In the genomic region with DNA sequence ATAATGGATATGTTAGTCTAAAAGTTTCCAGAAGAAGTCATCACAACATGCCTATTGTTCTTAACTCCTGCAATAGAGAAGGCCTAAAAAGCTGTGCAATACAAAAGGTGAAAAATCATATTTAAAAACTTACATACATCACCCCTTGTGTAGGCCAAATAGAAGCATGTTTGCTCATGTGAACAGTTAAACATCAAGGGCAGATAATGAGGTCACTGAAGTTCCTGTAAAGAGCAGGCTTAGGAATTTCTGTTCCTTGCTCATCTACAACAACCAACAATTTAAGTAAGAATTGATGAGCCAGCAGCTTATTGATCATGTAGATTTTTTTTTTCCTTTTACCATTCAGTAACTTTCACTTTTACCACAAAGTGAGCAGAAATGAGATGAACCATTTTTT, we compare ENCODE assay signal across 1 cellular context.
TF ChIP-seq lines count a peak whose summit lies in the region.

No MANE protein-coding gene starts in this region.

TF ChIP-seq in HepG2, 621 proteins besides CTCF, POLR2A, EP300 and RAD21 (continued from another document and continues in another):
- TF ChIP-seq, protein P1, sequence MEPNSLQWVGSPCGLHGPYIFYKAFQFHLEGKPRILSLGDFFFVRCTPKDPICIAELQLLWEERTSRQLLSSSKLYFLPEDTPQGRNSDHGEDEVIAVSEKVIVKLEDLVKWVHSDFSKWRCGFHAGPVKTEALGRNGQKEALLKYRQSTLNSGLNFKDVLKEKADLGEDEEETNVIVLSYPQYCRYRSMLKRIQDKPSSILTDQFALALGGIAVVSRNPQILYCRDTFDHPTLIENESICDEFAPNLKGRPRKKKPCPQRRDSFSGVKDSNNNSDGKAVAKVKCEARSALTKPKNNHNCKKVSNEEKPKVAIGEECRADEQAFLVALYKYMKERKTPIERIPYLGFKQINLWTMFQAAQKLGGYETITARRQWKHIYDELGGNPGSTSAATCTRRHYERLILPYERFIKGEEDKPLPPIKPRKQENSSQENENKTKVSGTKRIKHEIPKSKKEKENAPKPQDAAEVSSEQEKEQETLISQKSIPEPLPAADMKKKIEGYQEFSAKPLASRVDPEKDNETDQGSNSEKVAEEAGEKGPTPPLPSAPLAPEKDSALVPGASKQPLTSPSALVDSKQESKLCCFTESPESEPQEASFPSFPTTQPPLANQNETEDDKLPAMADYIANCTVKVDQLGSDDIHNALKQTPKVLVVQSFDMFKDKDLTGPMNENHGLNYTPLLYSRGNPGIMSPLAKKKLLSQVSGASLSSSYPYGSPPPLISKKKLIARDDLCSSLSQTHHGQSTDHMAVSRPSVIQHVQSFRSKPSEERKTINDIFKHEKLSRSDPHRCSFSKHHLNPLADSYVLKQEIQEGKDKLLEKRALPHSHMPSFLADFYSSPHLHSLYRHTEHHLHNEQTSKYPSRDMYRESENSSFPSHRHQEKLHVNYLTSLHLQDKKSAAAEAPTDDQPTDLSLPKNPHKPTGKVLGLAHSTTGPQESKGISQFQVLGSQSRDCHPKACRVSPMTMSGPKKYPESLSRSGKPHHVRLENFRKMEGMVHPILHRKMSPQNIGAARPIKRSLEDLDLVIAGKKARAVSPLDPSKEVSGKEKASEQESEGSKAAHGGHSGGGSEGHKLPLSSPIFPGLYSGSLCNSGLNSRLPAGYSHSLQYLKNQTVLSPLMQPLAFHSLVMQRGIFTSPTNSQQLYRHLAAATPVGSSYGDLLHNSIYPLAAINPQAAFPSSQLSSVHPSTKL (CRISPR knock-in tag; IDR thresholded peaks at IDR 0.05), result peak; percentile 89
- TF ChIP-seq FOXJ3 (CRISPR knock-in tag; IDR thresholded peaks at IDR 0.05; ENCODE audit: borderline replicate concordance) (peak; percentile 41; the same call in 1 of the 2 replicates), ZSCAN21 (CRISPR knock-in tag; IDR thresholded peaks at IDR 0.05; ENCODE audit: borderline replicate concordance) (no peak), ZNF660 (CRISPR knock-in tag; IDR thresholded peaks at IDR 0.05; ENCODE audit: borderline replicate concordance, low read depth) (no peak), PHF8 (CRISPR knock-in tag; IDR thresholded peaks at IDR 0.05) (no peak), ZNF766 (CRISPR knock-in tag; IDR thresholded peaks at IDR 0.05; ENCODE audit: borderline replicate concordance) (no peak), ZNF772 (CRISPR knock-in tag; IDR thresholded peaks at IDR 0.05) (no peak), MTF2 (CRISPR knock-in tag; IDR thresholded peaks at IDR 0.05; ENCODE audit: borderline replicate concordance) (no peak), SIX4 (CRISPR knock-in tag; IDR thresholded peaks at IDR 0.05) (no peak), ZNF761 (CRISPR knock-in tag; conservative IDR thresholded peaks at IDR 0.05) (no peak), ELF1 (CRISPR knock-in tag; IDR thresholded peaks at IDR 0.05) (no peak), ZNF841 (CRISPR knock-in tag; IDR thresholded peaks at IDR 0.05; ENCODE audit: borderline replicate concordance) (no peak), ZZZ3 (CRISPR knock-in tag; IDR thresholded peaks at IDR 0.05; ENCODE audit: borderline replicate concordance) (no peak), NFRKB (IDR thresholded peaks at IDR 0.05) (no peak), GFI1 (CRISPR knock-in tag; IDR thresholded peaks at IDR 0.05; ENCODE audit: borderline replicate concordance) (peak; percentile 36; the same call in 1 of the 2 replicates), RXRA (CRISPR knock-in tag; IDR thresholded peaks at IDR 0.05) (no peak), SSRP1 (CRISPR knock-in tag; IDR thresholded peaks at IDR 0.05) (no peak), ZNF33A (CRISPR knock-in tag; IDR thresholded peaks at IDR 0.05; ENCODE audit: borderline replicate concordance) (no peak), FOXM1 (CRISPR knock-in tag; IDR thresholded peaks at IDR 0.05) (no peak), HOXA3 (CRISPR knock-in tag; IDR thresholded peaks at IDR 0.05) (no peak), CBX2 (IDR thresholded peaks at IDR 0.05; ENCODE audit: low read depth, low read length) (no peak), CBX2 (CRISPR knock-in tag; IDR thresholded peaks at IDR 0.05; ENCODE audit: low read depth) (no peak), SIN3B (IDR thresholded peaks at IDR 0.05; ENCODE audit: low read length) (no peak), ZNF12 (CRISPR knock-in tag; IDR thresholded peaks at IDR 0.05) (no peak), NR2F1 (CRISPR knock-in tag; IDR thresholded peaks at IDR 0.05) (0 out of 4 replicates have a peak, but pooled peaks of 1 of the 2 experiments have one; percentile 18), TARDBP (CRISPR knock-in tag; IDR thresholded peaks at IDR 0.05) (peak; percentile 54; the same call in 1 of the 2 replicates), SRF (IDR thresholded peaks at IDR 0.05; ENCODE audit: low read depth, low read length) (no peak)
- TF ChIP-seq, protein P2, sequence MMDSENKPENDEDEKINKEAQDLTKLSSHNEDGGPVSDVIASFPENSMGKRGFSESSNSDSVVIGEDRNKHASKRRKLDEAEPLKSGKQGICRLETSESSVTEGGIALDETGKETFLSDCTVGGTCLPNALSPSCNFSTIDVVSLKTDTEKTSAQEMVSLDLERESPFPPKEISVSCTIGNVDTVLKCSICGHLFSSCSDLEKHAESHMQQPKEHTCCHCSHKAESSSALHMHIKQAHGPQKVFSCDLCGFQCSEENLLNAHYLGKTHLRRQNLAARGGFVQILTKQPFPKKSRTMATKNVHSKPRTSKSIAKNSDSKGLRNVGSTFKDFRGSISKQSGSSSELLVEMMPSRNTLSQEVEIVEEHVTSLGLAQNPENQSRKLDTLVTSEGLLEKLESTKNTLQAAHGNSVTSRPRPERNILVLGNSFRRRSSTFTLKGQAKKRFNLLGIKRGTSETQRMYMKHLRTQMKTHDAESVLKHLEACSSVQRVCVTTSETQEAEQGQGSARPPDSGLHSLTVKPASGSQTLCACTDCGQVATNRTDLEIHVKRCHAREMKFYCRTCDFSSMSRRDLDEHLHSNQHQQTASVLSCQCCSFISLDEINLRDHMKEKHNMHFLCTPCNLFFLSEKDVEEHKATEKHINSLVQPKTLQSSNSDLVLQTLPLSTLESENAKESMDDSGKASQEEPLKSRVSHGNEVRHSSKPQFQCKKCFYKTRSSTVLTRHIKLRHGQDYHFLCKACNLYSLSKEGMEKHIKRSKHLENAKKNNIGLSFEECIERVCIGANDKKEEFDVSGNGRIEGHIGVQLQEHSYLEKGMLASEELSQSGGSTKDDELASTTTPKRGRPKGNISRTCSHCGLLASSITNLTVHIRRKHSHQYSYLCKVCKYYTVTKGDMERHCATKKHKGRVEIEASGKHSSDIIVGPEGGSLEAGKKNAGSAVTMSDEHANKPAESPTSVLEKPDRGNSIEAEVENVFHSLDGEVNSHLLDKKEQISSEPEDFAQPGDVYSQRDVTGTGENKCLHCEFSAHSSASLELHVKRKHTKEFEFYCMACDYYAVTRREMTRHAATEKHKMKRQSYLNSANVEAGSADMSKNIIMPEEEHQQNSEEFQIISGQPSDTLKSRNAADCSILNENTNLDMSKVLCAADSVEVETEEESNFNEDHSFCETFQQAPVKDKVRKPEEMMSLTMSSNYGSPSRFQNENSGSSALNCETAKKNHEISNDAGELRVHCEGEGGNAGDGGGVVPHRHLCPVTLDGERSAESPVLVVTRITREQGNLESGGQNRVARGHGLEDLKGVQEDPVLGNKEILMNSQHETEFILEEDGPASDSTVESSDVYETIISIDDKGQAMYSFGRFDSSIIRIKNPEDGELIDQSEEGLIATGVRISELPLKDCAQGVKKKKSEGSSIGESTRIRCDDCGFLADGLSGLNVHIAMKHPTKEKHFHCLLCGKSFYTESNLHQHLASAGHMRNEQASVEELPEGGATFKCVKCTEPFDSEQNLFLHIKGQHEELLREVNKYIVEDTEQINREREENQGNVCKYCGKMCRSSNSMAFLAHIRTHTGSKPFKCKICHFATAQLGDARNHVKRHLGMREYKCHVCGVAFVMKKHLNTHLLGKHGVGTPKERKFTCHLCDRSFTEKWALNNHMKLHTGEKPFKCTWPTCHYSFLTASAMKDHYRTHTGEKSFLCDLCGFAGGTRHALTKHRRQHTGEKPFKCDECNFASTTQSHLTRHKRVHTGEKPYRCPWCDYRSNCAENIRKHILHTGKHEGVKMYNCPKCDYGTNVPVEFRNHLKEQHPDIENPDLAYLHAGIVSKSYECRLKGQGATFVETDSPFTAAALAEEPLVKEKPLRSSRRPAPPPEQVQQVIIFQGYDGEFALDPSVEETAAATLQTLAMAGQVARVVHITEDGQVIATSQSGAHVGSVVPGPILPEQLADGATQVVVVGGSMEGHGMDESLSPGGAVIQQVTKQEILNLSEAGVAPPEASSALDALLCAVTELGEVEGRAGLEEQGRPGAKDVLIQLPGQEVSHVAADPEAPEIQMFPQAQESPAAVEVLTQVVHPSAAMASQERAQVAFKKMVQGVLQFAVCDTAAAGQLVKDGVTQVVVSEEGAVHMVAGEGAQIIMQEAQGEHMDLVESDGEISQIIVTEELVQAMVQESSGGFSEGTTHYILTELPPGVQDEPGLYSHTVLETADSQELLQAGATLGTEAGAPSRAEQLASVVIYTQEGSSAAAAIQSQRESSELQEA (CRISPR knock-in tag; IDR thresholded peaks at IDR 0.05; ENCODE audit: not compliant biosample characterization), result no peak
- TF ChIP-seq, protein P3, sequence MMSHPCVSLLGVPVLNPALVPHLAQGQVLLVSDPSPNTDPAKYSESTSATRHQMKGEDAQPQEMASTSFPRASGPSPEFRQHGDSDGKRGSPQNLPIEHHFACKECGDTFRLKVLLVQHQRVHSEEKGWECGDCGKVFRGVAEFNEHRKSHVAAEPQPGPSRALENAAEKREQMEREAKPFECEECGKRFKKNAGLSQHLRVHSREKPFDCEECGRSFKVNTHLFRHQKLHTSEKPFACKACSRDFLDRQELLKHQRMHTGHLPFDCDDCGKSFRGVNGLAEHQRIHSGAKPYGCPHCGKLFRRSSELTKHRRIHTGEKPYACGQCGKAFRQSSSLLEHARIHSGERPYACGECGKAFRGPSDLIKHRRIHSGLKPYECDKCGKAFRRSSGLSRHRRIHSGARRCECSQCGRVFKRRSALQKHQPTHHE (CRISPR knock-in tag; IDR thresholded peaks at IDR 0.05; ENCODE audit: borderline replicate concordance), result no peak
- TF ChIP-seq, protein P4, sequence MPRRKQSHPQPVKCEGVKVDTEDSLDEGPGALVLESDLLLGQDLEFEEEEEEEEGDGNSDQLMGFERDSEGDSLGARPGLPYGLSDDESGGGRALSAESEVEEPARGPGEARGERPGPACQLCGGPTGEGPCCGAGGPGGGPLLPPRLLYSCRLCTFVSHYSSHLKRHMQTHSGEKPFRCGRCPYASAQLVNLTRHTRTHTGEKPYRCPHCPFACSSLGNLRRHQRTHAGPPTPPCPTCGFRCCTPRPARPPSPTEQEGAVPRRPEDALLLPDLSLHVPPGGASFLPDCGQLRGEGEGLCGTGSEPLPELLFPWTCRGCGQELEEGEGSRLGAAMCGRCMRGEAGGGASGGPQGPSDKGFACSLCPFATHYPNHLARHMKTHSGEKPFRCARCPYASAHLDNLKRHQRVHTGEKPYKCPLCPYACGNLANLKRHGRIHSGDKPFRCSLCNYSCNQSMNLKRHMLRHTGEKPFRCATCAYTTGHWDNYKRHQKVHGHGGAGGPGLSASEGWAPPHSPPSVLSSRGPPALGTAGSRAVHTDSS (CRISPR knock-in tag; conservative IDR thresholded peaks at IDR 0.05), result no peak
- TF ChIP-seq, protein P5, sequence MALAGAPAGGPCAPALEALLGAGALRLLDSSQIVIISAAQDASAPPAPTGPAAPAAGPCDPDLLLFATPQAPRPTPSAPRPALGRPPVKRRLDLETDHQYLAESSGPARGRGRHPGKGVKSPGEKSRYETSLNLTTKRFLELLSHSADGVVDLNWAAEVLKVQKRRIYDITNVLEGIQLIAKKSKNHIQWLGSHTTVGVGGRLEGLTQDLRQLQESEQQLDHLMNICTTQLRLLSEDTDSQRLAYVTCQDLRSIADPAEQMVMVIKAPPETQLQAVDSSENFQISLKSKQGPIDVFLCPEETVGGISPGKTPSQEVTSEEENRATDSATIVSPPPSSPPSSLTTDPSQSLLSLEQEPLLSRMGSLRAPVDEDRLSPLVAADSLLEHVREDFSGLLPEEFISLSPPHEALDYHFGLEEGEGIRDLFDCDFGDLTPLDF (CRISPR knock-in tag; IDR thresholded peaks at IDR 0.05), result no peak
- TF ChIP-seq, protein P6, sequence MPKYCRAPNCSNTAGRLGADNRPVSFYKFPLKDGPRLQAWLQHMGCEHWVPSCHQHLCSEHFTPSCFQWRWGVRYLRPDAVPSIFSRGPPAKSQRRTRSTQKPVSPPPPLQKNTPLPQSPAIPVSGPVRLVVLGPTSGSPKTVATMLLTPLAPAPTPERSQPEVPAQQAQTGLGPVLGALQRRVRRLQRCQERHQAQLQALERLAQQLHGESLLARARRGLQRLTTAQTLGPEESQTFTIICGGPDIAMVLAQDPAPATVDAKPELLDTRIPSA (CRISPR knock-in tag; IDR thresholded peaks at IDR 0.05; ENCODE audit: borderline replicate concordance), result no peak
- TF ChIP-seq, protein P7, sequence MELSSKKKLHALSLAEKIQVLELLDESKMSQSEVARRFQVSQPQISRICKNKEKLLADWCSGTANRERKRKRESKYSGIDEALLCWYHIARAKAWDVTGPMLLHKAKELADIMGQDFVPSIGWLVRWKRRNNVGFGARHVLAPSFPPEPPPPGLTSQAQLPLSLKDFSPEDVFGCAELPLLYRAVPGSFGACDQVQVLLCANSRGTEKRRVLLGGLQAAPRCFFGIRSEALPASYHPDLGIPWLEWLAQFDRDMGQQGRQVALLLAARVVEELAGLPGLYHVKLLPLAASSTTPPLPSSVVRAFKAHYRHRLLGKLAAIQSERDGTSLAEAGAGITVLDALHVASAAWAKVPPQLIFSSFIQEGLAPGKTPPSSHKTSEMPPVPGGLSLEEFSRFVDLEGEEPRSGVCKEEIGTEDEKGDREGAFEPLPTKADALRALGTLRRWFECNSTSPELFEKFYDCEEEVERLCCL (CRISPR knock-in tag; IDR thresholded peaks at IDR 0.05; ENCODE audit: borderline replicate concordance), result no peak
- TF ChIP-seq, protein P8, sequence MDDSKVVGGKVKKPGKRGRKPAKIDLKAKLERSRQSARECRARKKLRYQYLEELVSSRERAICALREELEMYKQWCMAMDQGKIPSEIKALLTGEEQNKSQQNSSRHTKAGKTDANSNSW (CRISPR knock-in tag; IDR thresholded peaks at IDR 0.05; ENCODE audit: borderline replicate concordance), result no peak
- TF ChIP-seq, protein P9, sequence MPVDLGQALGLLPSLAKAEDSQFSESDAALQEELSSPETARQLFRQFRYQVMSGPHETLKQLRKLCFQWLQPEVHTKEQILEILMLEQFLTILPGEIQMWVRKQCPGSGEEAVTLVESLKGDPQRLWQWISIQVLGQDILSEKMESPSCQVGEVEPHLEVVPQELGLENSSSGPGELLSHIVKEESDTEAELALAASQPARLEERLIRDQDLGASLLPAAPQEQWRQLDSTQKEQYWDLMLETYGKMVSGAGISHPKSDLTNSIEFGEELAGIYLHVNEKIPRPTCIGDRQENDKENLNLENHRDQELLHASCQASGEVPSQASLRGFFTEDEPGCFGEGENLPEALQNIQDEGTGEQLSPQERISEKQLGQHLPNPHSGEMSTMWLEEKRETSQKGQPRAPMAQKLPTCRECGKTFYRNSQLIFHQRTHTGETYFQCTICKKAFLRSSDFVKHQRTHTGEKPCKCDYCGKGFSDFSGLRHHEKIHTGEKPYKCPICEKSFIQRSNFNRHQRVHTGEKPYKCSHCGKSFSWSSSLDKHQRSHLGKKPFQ (CRISPR knock-in tag; IDR thresholded peaks at IDR 0.05; ENCODE audit: insufficient replicate concordance), result no peak
- TF ChIP-seq, protein P10, sequence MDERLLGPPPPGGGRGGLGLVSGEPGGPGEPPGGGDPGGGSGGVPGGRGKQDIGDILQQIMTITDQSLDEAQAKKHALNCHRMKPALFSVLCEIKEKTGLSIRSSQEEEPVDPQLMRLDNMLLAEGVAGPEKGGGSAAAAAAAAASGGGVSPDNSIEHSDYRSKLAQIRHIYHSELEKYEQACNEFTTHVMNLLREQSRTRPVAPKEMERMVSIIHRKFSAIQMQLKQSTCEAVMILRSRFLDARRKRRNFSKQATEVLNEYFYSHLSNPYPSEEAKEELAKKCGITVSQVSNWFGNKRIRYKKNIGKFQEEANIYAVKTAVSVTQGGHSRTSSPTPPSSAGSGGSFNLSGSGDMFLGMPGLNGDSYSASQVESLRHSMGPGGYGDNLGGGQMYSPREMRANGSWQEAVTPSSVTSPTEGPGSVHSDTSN (CRISPR knock-in tag; IDR thresholded peaks at IDR 0.05), result no peak
